In the genomic region with DNA sequence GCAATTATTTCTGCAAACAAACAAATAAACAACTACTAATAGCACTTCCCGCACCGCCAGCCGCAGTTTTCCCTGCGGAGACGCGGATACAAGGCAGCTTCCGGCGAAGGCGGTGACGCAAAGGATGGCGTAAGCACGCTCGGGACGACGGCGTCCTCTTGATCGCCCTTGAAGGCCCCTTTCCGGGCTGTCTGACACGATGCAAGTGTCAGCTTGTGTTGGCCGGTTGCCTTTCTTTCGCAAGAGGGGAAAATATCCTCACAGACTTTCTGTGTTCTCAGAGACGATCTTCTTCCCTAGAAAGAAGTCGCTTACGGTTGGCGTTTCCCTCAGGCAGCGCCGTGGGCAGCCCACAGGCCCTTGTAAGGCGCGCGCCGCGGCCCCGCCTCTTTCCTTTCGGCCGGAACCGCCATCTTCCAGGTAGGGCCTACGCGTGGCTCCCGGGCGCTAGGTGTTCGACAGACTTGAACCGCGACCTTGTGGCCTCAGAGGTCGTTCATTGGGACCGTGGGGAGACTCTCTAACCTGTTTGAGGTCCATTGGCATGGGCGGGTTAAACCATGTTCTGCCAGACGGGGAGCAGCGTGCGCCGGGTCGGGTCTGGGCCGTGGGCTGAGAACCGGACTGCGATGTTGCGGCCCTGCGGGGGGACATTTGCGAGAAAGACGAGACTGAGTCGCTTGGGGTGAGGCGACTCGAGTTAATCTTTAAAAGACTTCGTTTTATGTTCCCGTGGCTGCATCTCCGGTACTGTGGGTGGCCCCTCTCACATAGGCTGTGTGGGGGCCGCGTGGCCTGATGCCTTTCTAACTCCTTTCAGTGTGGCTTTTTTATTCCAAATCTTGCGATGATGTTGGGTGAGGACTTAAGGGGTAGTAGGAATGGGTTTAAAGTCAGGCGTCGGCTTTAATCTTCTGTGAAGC, we compare ENCODE assay signal across 8 cellular contexts.
DNase-seq lines count a peak whose midpoint lies in the region; ATAC-seq, FAIRE-seq and TF ChIP-seq lines count a peak whose summit lies in the region.

A gene (plus strand): TSS at position 393 of the 923 bp plus-strand sequence. CDS start 2,219 bp downstream, outside the sequence.

- TF ChIP-seq POLR2A in GM19193 (IDR thresholded peaks at IDR 0.05; ENCODE audit: extremely low read depth, insufficient read depth, insufficient read length): peak; percentile 96

- ATAC-seq in HG03439 (IDR thresholded peaks at IDR 0.05; ENCODE audit: unreplicated experiment): peak; percentile 86

- FAIRE-seq in colon (lab: Jason Lieb, UNC): peak; percentile 64

- DNase-seq in Ammon's horn (ENCODE audit: low spot score) (peak; percentile 99), NCI-H524 treated with DMSO at 0.1 percent for 48 hours (lab: John Stamatoyannopoulos, UW) (peak; percentile 85), kidney tubule cell (ENCODE audit: low spot score) (peak; percentile 95)
- DNase-seq in activated CD4-positive, alpha-beta T cell treated with anti-CD3 and anti-CD28 coated beads for 48 hours: peak; percentile 93
- DNase-seq in stimulated activated CD4-positive, alpha-beta T cell treated with anti-CD3 and anti-CD28 coated beads, Interleukin-1b, Interleukin-23, amount 100 ng/mL, for 24 hours (ENCODE audit: low read depth in 4 of 4, low spot score in 1 of 4): peak; percentile 82 to 91 (median 83)

Comparison
In these comparisons a context has a peak if more than half of its experiments do, and no peak if none do; other contexts are left out.
1. Peak in every context shown above with its lines: DNase-seq and ATAC-seq.